8 cellular contexts compared by ENCODE assay signal in genomic region chr17:40098846-40099626, GRCh38. TPM values are rescaled to one million over a fixed set of nuclear protein-coding genes. Genes with fewer than 3 reads are reported as not detected.
DNase-seq lines count a peak whose midpoint lies in the region; FAIRE-seq and TF ChIP-seq lines count a peak whose summit lies in the region.

No MANE protein-coding gene starts in this region.

- FAIRE-seq in frontal cortex (lab: Jason Lieb, UNC), result no peak

- peaks cover 91% of the 10 kb centered on the region for H3K4me1 Mint-ChIP-seq in activated naive CD4-positive, alpha-beta T cell treated with anti-CD3 and anti-CD28 coated beads, Interleukin-2, amount 10 ng/mL, durations not matched to agents 7 days and 5 days

- POLR2A ChIA-PET in HEK293T (lab: Yijun Ruan, JAX), result interaction anchor here (0.7 to 6.7 kb wide), 8 partner anchors 9 to 120 kb away, joined by 3 to 95 read pairs (median 3); partner anchors contain the start of genes CASC3, MED24, PSMD3 and WIPF2

- no peaks in the 10 kb centered on the region for H3K9me3 Mint-ChIP-seq in activated naive CD4-positive, alpha-beta T cell treated with anti-CD3 and anti-CD28 coated beads, Interleukin-2, amount 10 ng/mL, durations not matched to agents 7 days and 5 days

- in situ Hi-C loops in G401 (cut with HindIII; ENCODE audit: low sequenced_read_pairs), result no loop called here

- CTCF ChIA-PET in HEK293T (lab: Yijun Ruan, JAX), result interaction anchor here (0.8 to 1.9 kb wide), 4 partner anchors 13 to 14 kb away, joined by 5 to 10 read pairs (median 8); no protein-coding TSS in a partner anchor
- CTCF ChIA-PET in activated naive CD4-positive, alpha-beta T cell treated with anti-CD3 and anti-CD28 coated beads, Interleukin-2, amount 10 ng/mL, durations not matched to agents 7 days and 5 days (lab: Charles Lee), result interaction anchor here (1.1 to 9.9 kb wide), 4 partner anchors 13 to 73 kb away, joined by 3 to 95 read pairs (median 8); no protein-coding TSS in a partner anchor

- peak overlapping the region; percentile 87 for H3K27ac Mint-ChIP-seq in activated naive CD4-positive, alpha-beta T cell treated with anti-CD3 and anti-CD28 coated beads, Interleukin-2, amount 10 ng/mL, durations not matched to agents 7 days and 5 days

- peak overlapping the region; percentile 81 for H3K4me3 Mint-ChIP-seq in activated naive CD4-positive, alpha-beta T cell treated with anti-CD3 and anti-CD28 coated beads, Interleukin-2, amount 10 ng/mL, durations not matched to agents 7 days and 5 days

- peaks cover 29% of the 10 kb centered on the region for H3K36me3 Mint-ChIP-seq in activated naive CD4-positive, alpha-beta T cell treated with anti-CD3 and anti-CD28 coated beads, Interleukin-2, amount 10 ng/mL, durations not matched to agents 7 days and 5 days

- DNase-seq in G401 (ENCODE audit: low spot score) (peak; percentile 99), HEK293T (ENCODE audit: extremely low spot score) (peak; percentile 80), NAMALWA (ENCODE audit: low spot score) (peak; percentile 99), SK-N-DZ (ENCODE audit: low spot score) (peak; percentile 96), frontal cortex (ENCODE audit: low spot score in 2 of 2) (peak; percentile 87 to 94), non-pigmented ciliary epithelial cell (ENCODE audit: low read depth) (peak; percentile 92), substantia nigra (lab: John Stamatoyannopoulos, UW) (peak; percentile 78 to 100 (median 94))
- DNase-seq in activated naive CD4-positive, alpha-beta T cell treated with anti-CD3 and anti-CD28 coated beads, Interleukin-2, amount 10 ng/mL, durations not matched to agents 7 days and 5 days, result peak; percentile 99

- peaks cover 26% of the 10 kb centered on the region for H3K27me3 Mint-ChIP-seq in activated naive CD4-positive, alpha-beta T cell treated with anti-CD3 and anti-CD28 coated beads, Interleukin-2, amount 10 ng/mL, durations not matched to agents 7 days and 5 days

- H3K27ac ChIP-seq in substantia nigra (ENCODE audit: low read depth, low read length, poor library complexity, severe bottlenecking), result peak overlapping the region; percentile 87

TF ChIP-seq in HEK293T, 16 proteins besides CTCF, POLR2A, EP300 and RAD21:
- TF ChIP-seq, protein P1, sequence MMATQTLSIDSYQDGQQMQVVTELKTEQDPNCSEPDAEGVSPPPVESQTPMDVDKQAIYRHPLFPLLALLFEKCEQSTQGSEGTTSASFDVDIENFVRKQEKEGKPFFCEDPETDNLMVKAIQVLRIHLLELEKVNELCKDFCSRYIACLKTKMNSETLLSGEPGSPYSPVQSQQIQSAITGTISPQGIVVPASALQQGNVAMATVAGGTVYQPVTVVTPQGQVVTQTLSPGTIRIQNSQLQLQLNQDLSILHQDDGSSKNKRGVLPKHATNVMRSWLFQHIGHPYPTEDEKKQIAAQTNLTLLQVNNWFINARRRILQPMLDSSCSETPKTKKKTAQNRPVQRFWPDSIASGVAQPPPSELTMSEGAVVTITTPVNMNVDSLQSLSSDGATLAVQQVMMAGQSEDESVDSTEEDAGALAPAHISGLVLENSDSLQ (IDR thresholded peaks at IDR 0.05), result peak; percentile 36; the same call in 1 of the 2 replicates
- TF ChIP-seq LEF1 (IDR thresholded peaks at IDR 0.05; ENCODE audit: borderline replicate concordance), result no peak; the same call in 1 of the 2 replicates
- TF ChIP-seq L3MBTL2 (conservative IDR thresholded peaks at IDR 0.05), result peak; percentile 96

RNA-seq across cellular contexts. Expression of gene NR1D1, which starts 1.4 kb away (rescaled TPM):
- total RNA-seq in G401 (2014; rRNA removed; shearing (Covaris generic)), result 0.06 and 2.0 TPM in 2 replicates
- 2.2 and 2.4 TPM in 2 replicates for polyA plus RNA-seq in SK-N-DZ (2014; cell fraction: cytosol; rRNA removed)
- 1.3 and 1.4 TPM in 2 replicates for polyA plus RNA-seq in SK-N-DZ (2014; cell fraction: nucleus; rRNA removed)
- under 0.01 TPM for total RNA-seq in frontal cortex

RNA-seq across cellular contexts. Expression of gene MSL1, which starts 22.7 kb away (rescaled TPM):
- total RNA-seq in G401 (2014; rRNA removed; shearing (Covaris generic)), result 67.9 and 80.5 TPM in 2 replicates
- polyA plus RNA-seq in SK-N-DZ (2014; cell fraction: cytosol; rRNA removed), result 56.4 and 63.1 TPM in 2 replicates
- 122 and 188 TPM in 2 replicates for polyA plus RNA-seq in SK-N-DZ (2014; cell fraction: nucleus; rRNA removed)
- 81.5 TPM for total RNA-seq in frontal cortex

RNA-seq across cellular contexts. Expression of gene THRA, which starts 36.3 kb away (rescaled TPM):
- 11.8 and 18.4 TPM in 2 replicates for total RNA-seq in G401 (2014; rRNA removed; shearing (Covaris generic))
- 20.7 and 29.0 TPM in 2 replicates for polyA plus RNA-seq in SK-N-DZ (2014; cell fraction: cytosol; rRNA removed)
- 11.1 and 12.1 TPM in 2 replicates for polyA plus RNA-seq in SK-N-DZ (2014; cell fraction: nucleus; rRNA removed)
- total RNA-seq in frontal cortex, result 90.5 TPM

RNA-seq across cellular contexts. Expression of gene CASC3, which starts 41.3 kb away (rescaled TPM):
- 31.1 and 61.1 TPM in 2 replicates for total RNA-seq in G401 (2014; rRNA removed; shearing (Covaris generic))
- 65.4 and 77.8 TPM in 2 replicates for polyA plus RNA-seq in SK-N-DZ (2014; cell fraction: cytosol; rRNA removed)
- 81.3 and 103 TPM in 2 replicates for polyA plus RNA-seq in SK-N-DZ (2014; cell fraction: nucleus; rRNA removed)
- total RNA-seq in frontal cortex, result 38.3 TPM

RNA-seq across cellular contexts. Expression of gene MED24, which starts 44.8 kb away (rescaled TPM):
- total RNA-seq in G401 (2014; rRNA removed; shearing (Covaris generic)), result 70.0 and 90.8 TPM in 2 replicates
- polyA plus RNA-seq in SK-N-DZ (2014; cell fraction: cytosol; rRNA removed), result 71.8 and 93.7 TPM in 2 replicates
- polyA plus RNA-seq in SK-N-DZ (2014; cell fraction: nucleus; rRNA removed), result 133 and 217 TPM in 2 replicates
- 42.8 TPM for total RNA-seq in frontal cortex

Comparison
In these comparisons a context has a peak if more than half of its experiments do, and no peak if none do; other contexts are left out.
1. Peak in every context shown above with its lines: DNase-seq and H3K27ac ChIP-seq.